9 cellular contexts compared by ENCODE assay signal in genomic region chr3:113516115-113516505, GRCh38. TPM values are rescaled to one million over a fixed set of nuclear protein-coding genes. Genes with fewer than 3 reads are reported as not detected.
DNase-seq lines count a peak whose midpoint lies in the region; ATAC-seq, FAIRE-seq and TF ChIP-seq lines count a peak whose summit lies in the region.
"Had no signal": no experiment of that assay in that cellular context is flagged by ENCODE, and none has a peak within 500 bp of the region (broad histone marks: within the 10 kb centered on the region; RNA-seq: fewer than 3 reads in every experiment).

No MANE protein-coding gene starts in this region.

- H3K4me1 ChIP-seq in A549 (peaks cover 12% of the 10 kb centered on the region; the same call in 2 of the 3 replicates), SJCRH30 (peaks cover 7% of the 10 kb centered on the region)

- intact Hi-C loops in left colon (cut with DNase I, micrococcal nuclease): no loop called here

- FAIRE-seq in A549 (lab: Jason Lieb, UNC): no peak

- H3K4me3 ChIP-seq in A549 (peak overlapping the region; percentile 81), SJCRH30 (peak overlapping the region; percentile 86)

- H3K9me3 ChIP-seq in A549: no peaks in the 10 kb centered on the region
- H3K9me3 ChIP-seq in SJCRH30 (replicated peaks): no peaks in the 10 kb centered on the region

- no peak for TF ChIP-seq EP300 in A549 (IDR thresholded peaks at IDR 0.05)

- WGBS in A549 (ENCODE audit: missing lambda C conversion rate): 29% methylated on average over 5 of the region's 5 CpGs

- H3K27me3 ChIP-seq in SJCRH30: no peaks in the 10 kb centered on the region

- CTCF ChIA-PET in A549 (lab: Yijun Ruan, JAX): interaction anchor here (0.6 to 5.6 kb wide), 19 partner anchors 9 to 1398 kb away, joined by 3 to 44 read pairs (median 5); no protein-coding TSS in a partner anchor

- H3K27ac ChIP-seq in A549 (peak overlapping the region; percentile 89 to 97), SJCRH30 (no peak overlapping the region; the same call in 1 of the 2 replicates)

- TF ChIP-seq CTCF in A549 (IDR thresholded peaks at IDR 0.05): peak; percentile 41; the same call in 1 of the 3 replicates

- peak; percentile 24 to 72 for DNase-seq in A549 (ENCODE audit: low read depth in 1 of 2, low spot score in 1 of 2)
- DNase-seq in ELR (ENCODE audit: low read depth): peak; percentile 17
- peak in 1 of 2 experiments; percentile 56 for DNase-seq in SJCRH30
- DNase-seq in left colon: peak; percentile 15 to 57
- DNase-seq in NCI-H2107 (lab: John Stamatoyannopoulos, UW): no peak
- no peak for DNase-seq in cortex of kidney (lab: John Stamatoyannopoulos, UW)
- DNase-seq: NCI-H1436 had no signal

- no peak for TF ChIP-seq POLR2A in A549 (IDR thresholded peaks at IDR 0.05; ENCODE audit: low read length)

- POLR2A ChIA-PET in A549 (lab: Yijun Ruan, JAX): interaction anchor here (0.7 to 2.8 kb wide), 9 partner anchors 15 to 230 kb away, joined by 3 to 38 read pairs (median 8); partner anchors contain the start of genes ATP6V1A and NAA50

- TF ChIP-seq RAD21 in A549 (conservative IDR thresholded peaks at IDR 0.05 in 1 of 2, IDR thresholded peaks at IDR 0.05 in 1 of 2): peak; percentile 47 to 49

- no peaks in the 10 kb centered on the region for H3K36me3 ChIP-seq in SJCRH30

- peak overlapping the region; percentile 85 for H3K4me2 ChIP-seq in A549

- peak; percentile 63 to 66; a peak in 5 of 6 replicates for ATAC-seq in A549
- ATAC-seq in left colon: peak; percentile 57
- ATAC-seq in HG03039 (IDR thresholded peaks at IDR 0.05; ENCODE audit: unreplicated experiment): no peak
- ATAC-seq in HG03469 (IDR thresholded peaks at IDR 0.05; ENCODE audit: unreplicated experiment): no peak

TF ChIP-seq in A549, 52 proteins besides CTCF, POLR2A, EP300 and RAD21:
- TF ChIP-seq JUN (IDR thresholded peaks at IDR 0.05): 0 out of 5 replicates have a peak, but pooled peaks of 1 of the 2 experiments have one; percentile 5
- peak; percentile 54; the same call in 2 of the 3 replicates for TF ChIP-seq SMC3 (IDR thresholded peaks at IDR 0.05)
- no peak for TF ChIP-seq EHF (CRISPR knock-in tag; IDR thresholded peaks at IDR 0.05)

RNA-seq across cellular contexts. Expression of gene SPICE1, which starts 1.2 kb away (rescaled TPM):
- polyA plus RNA-seq in A549 (2011; rRNA removed): 13.2 and 16.1 TPM in 2 replicates
- polyA plus RNA-seq in A549 (2012; cell fraction: cytosol; rRNA removed): 3.0 and 3.8 TPM in 2 replicates
- polyA plus RNA-seq in A549 (2012; cell fraction: nucleus; rRNA removed): 2.8 and 3.6 TPM in 2 replicates
- 5.2 to 6.0 TPM (median 6.0 TPM) in 3 replicates for polyA plus RNA-seq in A549 (2017; fragmentation: RNase III; extraction: RNeasy Plus Mini Kit Qiagen cat#74134 plus additional on column Dnase treatment)
- 11.6 and 12.0 TPM in 2 replicates for polyA minus RNA-seq in A549 (2011; rRNA and poly(A)+ RNA removed)
- total RNA-seq in SJCRH30 (2014; rRNA removed; shearing (Covaris generic)): 14.8 and 19.7 TPM in 2 replicates
- total RNA-seq in left colon: 10 to 100 TPM; 16.8 to 18.6 TPM

RNA-seq across cellular contexts. Expression of gene SIDT1, which starts 16.2 kb away (rescaled TPM):
- 7.5 and 8.4 TPM in 2 replicates for polyA plus RNA-seq in A549 (2011; rRNA removed)
- polyA plus RNA-seq in A549 (2012; cell fraction: cytosol; rRNA removed): 3.5 and 3.8 TPM in 2 replicates
- polyA plus RNA-seq in A549 (2012; cell fraction: nucleus; rRNA removed): 9.6 and 13.9 TPM in 2 replicates
- 0.25 to 0.43 TPM (median 0.25 TPM) in 3 replicates for polyA plus RNA-seq in A549 (2017; fragmentation: RNase III; extraction: RNeasy Plus Mini Kit Qiagen cat#74134 plus additional on column Dnase treatment)
- 17.8 and 18.3 TPM in 2 replicates for polyA minus RNA-seq in A549 (2011; rRNA and poly(A)+ RNA removed)
- 0.20 and 0.42 TPM in 2 replicates for total RNA-seq in SJCRH30 (2014; rRNA removed; shearing (Covaris generic))
- 10 to 100 TPM; 50.8 to 65.7 TPM for total RNA-seq in left colon

Comparison
In these comparisons a context has a peak if more than half of its experiments do, and no peak if none do; other contexts are left out.
1. ATAC-seq: peak in A549 (2 of 2) and left colon (single experiment); none in HG03039 (single experiment) and HG03469 (single experiment).
2. DNase-seq: peak in A549 (2 of 2), ELR (single experiment) and left colon (2 of 2); none in NCI-H2107 (single experiment) and cortex of kidney (single experiment).
3. RNA of gene SIDT1, which starts 16.2 kb away (total RNA-seq): 50.8 to 65.7 TPM in left colon; 0.20 to 0.42 TPM in SJCRH30; every median in the first group is over 10 times any median in the second.